ENCODE assay signal across 8 cellular contexts in genomic region chr6:169959129-169960002, GRCh38.
DNase-seq lines count a peak whose midpoint lies in the region; ATAC-seq and TF ChIP-seq lines count a peak whose summit lies in the region.

No MANE protein-coding gene starts in this region.

- ATAC-seq in GM21528 (IDR thresholded peaks at IDR 0.05; ENCODE audit: low FRiP score, unreplicated experiment): peak; percentile 77

- DNase-seq in 8988T (peak; percentile 8), NCI-H1436 treated with DMSO at 0.1 percent for 48 hours (lab: John Stamatoyannopoulos, UW) (peak; percentile 63), left kidney (ENCODE audit: low read depth, low spot score) (peak; percentile 70), suprapubic skin (ENCODE audit: low spot score in 2 of 2) (peak; percentile 76 to 82), SKM-1 treated with dmso at 0.1 percent for 144 hours (lab: John Stamatoyannopoulos, UW; ENCODE audit: unreplicated experiment) (no peak), NCI-H446 (lab: John Stamatoyannopoulos, UW) (no peak)
- peak; percentile 26 for DNase-seq in activated CD8-positive, alpha-beta memory T cell treated with anti-CD3 and anti-CD28 coated beads, Interleukin-2, amount 50 U/mL, for 1 hour (ENCODE audit: extremely low read depth)

- no peaks in the 10 kb centered on the region for H3K36me3 ChIP-seq in suprapubic skin

- peaks cover 25% of the 10 kb centered on the region for H3K4me1 ChIP-seq in suprapubic skin

- no peaks in the 10 kb centered on the region for H3K9me3 ChIP-seq in suprapubic skin

- TF ChIP-seq POLR2A in suprapubic skin (IDR thresholded peaks at IDR 0.05): no peak

- H3K27me3 ChIP-seq in suprapubic skin: peaks cover 7% of the 10 kb centered on the region

- TF ChIP-seq CTCF in suprapubic skin (IDR thresholded peaks at IDR 0.05): no peak

- no peak for TF ChIP-seq EP300 in suprapubic skin (IDR thresholded peaks at IDR 0.05)

- 28% methylated on average over 22 of the region's 28 CpGs for WGBS in suprapubic skin

- no peak overlapping the region for H3K27ac ChIP-seq in suprapubic skin

- peak overlapping the region; percentile 13 for H3K4me3 ChIP-seq in suprapubic skin

Comparison
In these comparisons a context has a peak if more than half of its experiments do, and no peak if none do; other contexts are left out.
1. DNase-seq: peak in 8988T (single experiment), NCI-H1436 treated with DMSO at 0.1 percent for 48 hours (single experiment), activated CD8-positive, alpha-beta memory T cell treated with anti-CD3 and anti-CD28 coated beads, Interleukin-2, amount 50 U/mL, for 1 hour (single experiment), left kidney (single experiment) and suprapubic skin (2 of 2); none in SKM-1 treated with dmso at 0.1 percent for 144 hours (single experiment) and NCI-H446 (0 of 2).